ENCODE assay signal across 11 cellular contexts in the genomic region with DNA sequence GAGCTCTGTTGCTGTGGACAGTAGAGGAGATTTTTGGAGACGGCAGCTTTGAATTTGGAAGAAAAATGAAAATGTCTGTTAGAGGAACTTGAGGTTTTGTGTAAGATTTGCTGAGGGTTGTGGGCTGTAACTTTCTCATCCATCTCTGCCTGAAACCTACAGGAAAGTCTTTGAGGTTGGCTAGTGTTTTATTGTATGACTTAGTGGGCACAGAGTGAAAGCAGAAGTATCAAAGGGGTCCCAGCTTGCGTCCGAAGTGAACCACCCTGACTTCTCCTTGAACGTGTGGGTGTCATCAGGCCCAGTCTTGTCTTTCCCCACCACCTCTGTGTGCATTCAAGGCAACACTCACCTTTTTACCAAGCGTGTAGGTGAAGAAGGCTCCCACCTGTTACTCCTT.
A peak's percentile ranks its signal among the peaks of the same experiment; 100 is the strongest.
DNase-seq lines count a peak whose midpoint lies in the region; ATAC-seq lines count a peak whose summit lies in the region.
"Had no signal": no experiment of that assay in that cellular context is flagged by ENCODE, and none has a peak within 500 bp of the region (broad histone marks: within the 10 kb centered on the region; RNA-seq: fewer than 3 reads in every experiment).

No MANE protein-coding gene starts in this region.

- no peaks in the 10 kb centered on the region for H3K36me3 Mint-ChIP-seq in stimulated activated memory B cell treated with anti-CD40 and anti-IgM and Interleukin-4, amounts not matched to agents 10 μg/mL and 1 μg/mL and 100 μg/mL, for 72 hours

- peak; percentile 65 for ATAC-seq in GM19328 (IDR thresholded peaks at IDR 0.05; ENCODE audit: unreplicated experiment)
- peak; percentile 62 for ATAC-seq in HG02852 (IDR thresholded peaks at IDR 0.05; ENCODE audit: unreplicated experiment)
- peak; percentile 89 for ATAC-seq in stimulated activated memory B cell treated with anti-CD40 and anti-IgM and Interleukin-4, amounts not matched to agents 10 μg/mL and 1 μg/mL and 100 μg/mL, for 72 hours

- H3K4me1 Mint-ChIP-seq in stimulated activated memory B cell treated with anti-CD40 and anti-IgM and Interleukin-4, amounts not matched to agents 10 μg/mL and 1 μg/mL and 100 μg/mL, for 72 hours, result peaks cover 19% of the 10 kb centered on the region

- peak overlapping the region; percentile 10 for H3K27ac Mint-ChIP-seq in stimulated activated memory B cell treated with anti-CD40 and anti-IgM and Interleukin-4, amounts not matched to agents 10 μg/mL and 1 μg/mL and 100 μg/mL, for 72 hours

- H3K9me3 Mint-ChIP-seq in stimulated activated memory B cell treated with anti-CD40 and anti-IgM and Interleukin-4, amounts not matched to agents 10 μg/mL and 1 μg/mL and 100 μg/mL, for 72 hours, result no peaks in the 10 kb centered on the region

- DNase-seq in NOMO-1 (lab: John Stamatoyannopoulos, UW; ENCODE audit: unreplicated experiment in 2 of 2) (peak; percentile 70 to 96), activated gamma-delta T cell treated with Interleukin-2 at 50 U/mL for 16 hours (no peak), NCI-H2081 (lab: John Stamatoyannopoulos, UW) (no peak), glomerular visceral epithelial cell (ENCODE audit: extremely low spot score) (no peak)
- DNase-seq: aorta, dermis blood vessel endothelial cell, NCI-H2081 treated with DMSO at 0.1 percent for 48 hours, SHP77 treated with DMSO at 0.1 percent for 48 hours had no signal

- H3K4me3 Mint-ChIP-seq in stimulated activated memory B cell treated with anti-CD40 and anti-IgM and Interleukin-4, amounts not matched to agents 10 μg/mL and 1 μg/mL and 100 μg/mL, for 72 hours, result no peak overlapping the region

- H3K27me3 Mint-ChIP-seq in stimulated activated memory B cell treated with anti-CD40 and anti-IgM and Interleukin-4, amounts not matched to agents 10 μg/mL and 1 μg/mL and 100 μg/mL, for 72 hours, result no peaks in the 10 kb centered on the region

Comparison
In these comparisons a context has a peak if more than half of its experiments do, and no peak if none do; other contexts are left out.
1. DNase-seq: peak in NOMO-1 (2 of 2); none in activated gamma-delta T cell treated with Interleukin-2 at 50 U/mL for 16 hours (single experiment), NCI-H2081 (0 of 2) and glomerular visceral epithelial cell (single experiment).
2. Peak in every context shown above with its lines, with median percentiles within 50 percentile points of each other: ATAC-seq.